ENCODE assay signal across 23 cellular contexts in the genomic region with DNA sequence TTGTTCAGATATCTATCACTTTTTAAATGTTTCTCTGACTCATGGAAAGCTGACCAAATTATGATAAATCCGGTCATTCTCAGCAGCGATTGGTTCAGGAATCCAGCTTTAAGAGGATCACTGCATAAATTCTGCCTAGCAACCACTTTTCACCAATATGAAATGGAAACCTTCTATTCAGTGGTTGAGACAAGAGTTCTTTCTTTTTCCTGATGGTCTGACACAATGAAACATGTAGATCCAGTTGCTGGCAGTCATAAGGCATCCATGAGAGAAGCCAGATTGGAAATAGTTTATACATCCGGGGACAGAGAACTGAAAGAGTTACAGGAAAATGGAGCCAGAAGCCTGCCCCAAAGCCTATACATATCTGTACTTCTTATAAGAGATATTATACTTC. TPM values are rescaled to one million over a fixed set of nuclear protein-coding genes. Genes with fewer than 3 reads are reported as not detected.
"Had no signal": no experiment of that assay in that cellular context is flagged by ENCODE, and none has a peak within 500 bp of the region (broad histone marks: within the 10 kb centered on the region; RNA-seq: fewer than 3 reads in every experiment).

No MANE protein-coding gene starts in this region.

- H3K4me3 ChIP-seq: dorsolateral prefrontal cortex, gastroesophageal sphincter, left ventricle myocardium inferior, lower lobe of right lung, neural progenitor cell, ovary, smooth muscle cell had no signal

- H3K4me1 ChIP-seq: gastroesophageal sphincter, left ventricle myocardium inferior, lower lobe of right lung, neural progenitor cell had no signal

- H3K36me3 Mint-ChIP-seq: neural progenitor cell had no signal

- H3K27ac Mint-ChIP-seq: immature natural killer cell; natural killer cell treated with Interleukin-12 subunit alpha and Interleukin-12 subunit beta and Interleukin-15 and Interleukin-18, amount 100 ng/mL, for 72 hours; neural progenitor cell; progenitor cell of endocrine pancreas had no signal

- ATAC-seq: esophagus mucosa; gastroesophageal sphincter; left cardiac atrium; lower lobe of right lung; natural killer cell treated with Interleukin-12 subunit alpha and Interleukin-12 subunit beta and Interleukin-15 and Interleukin-18, amount 100 ng/mL, for 72 hours; right cardiac atrium had no signal

- H3K9me3 Mint-ChIP-seq: immature natural killer cell; natural killer cell treated with Interleukin-12 subunit alpha and Interleukin-12 subunit beta and Interleukin-15 and Interleukin-18, amount 100 ng/mL, for 72 hours; neural progenitor cell had no signal

- H3K4me1 Mint-ChIP-seq: immature natural killer cell, neural progenitor cell had no signal

- FAIRE-seq: kidney had no signal

- H3K36me3 ChIP-seq: gastroesophageal sphincter, left ventricle myocardium inferior, lower lobe of right lung, ovary had no signal

- DNase-seq: cortex of kidney; dorsolateral prefrontal cortex; effector CD8-positive, alpha-beta T cell; immature natural killer cell; kidney; left cardiac atrium; left ventricle myocardium inferior; lower lobe of right lung; mesenchymal stem cell; midbrain; nucleus accumbens; ovary; right cardiac atrium; stimulated activated CD4-positive, alpha-beta T cell treated with anti-CD3 and anti-CD28 coated beads, Interleukin-2, amount 100 ng/mL, for 48 hours; stimulated activated naive CD4-positive, alpha-beta T cell treated with Interleukin-2 at 50 U/mL for 16 hours; trophoblast cell had no signal

- H3K27me3 ChIP-seq: dorsolateral prefrontal cortex, gastroesophageal sphincter, neural progenitor cell, ovary had no signal

- H3K9me3 ChIP-seq: gastroesophageal sphincter, left ventricle myocardium inferior, lower lobe of right lung, ovary had no signal

- H3K4me3 Mint-ChIP-seq: immature natural killer cell; natural killer cell treated with Interleukin-12 subunit alpha and Interleukin-12 subunit beta and Interleukin-15 and Interleukin-18, amount 100 ng/mL, for 72 hours; neural progenitor cell had no signal

- H2AFZ ChIP-seq: neural progenitor cell had no signal

- H3K27ac ChIP-seq: dorsolateral prefrontal cortex, gastroesophageal sphincter, left ventricle myocardium inferior, lower lobe of right lung, neural progenitor cell, ovary had no signal

- H3K4me2 ChIP-seq: neural progenitor cell, smooth muscle cell had no signal

- H3K27me3 Mint-ChIP-seq: natural killer cell treated with Interleukin-12 subunit alpha and Interleukin-12 subunit beta and Interleukin-15 and Interleukin-18, amount 100 ng/mL, for 72 hours; progenitor cell of endocrine pancreas had no signal

RNA-seq across cellular contexts. Expression of a gene that starts 27.2 kb away (rescaled TPM):
- total RNA-seq: esophagus mucosa; fibroblast of lung; lower lobe of right lung; natural killer cell treated with Interleukin-12 subunit alpha and Interleukin-12 subunit beta and Interleukin-15 and Interleukin-18, amount 100 ng/mL, for 72 hours; ovary had no signal
- polyA plus RNA-seq: immature natural killer cell had no signal
